In genomic region chr7:28955723-28956607, GRCh38 we compare ENCODE assay signal across 9 cellular contexts.
DNase-seq lines count a peak whose midpoint lies in the region; ATAC-seq and TF ChIP-seq lines count a peak whose summit lies in the region.
"Had no signal": no experiment of that assay in that cellular context is flagged by ENCODE, and none has a peak within 500 bp of the region (broad histone marks: within the 10 kb centered on the region; RNA-seq: fewer than 3 reads in every experiment).

No MANE protein-coding gene starts in this region.

- WGBS in iPS DF 6.9 (ENCODE audit: insufficient coverage, insufficient read length), result no CpG with 5 or more reads among the region's 104 CpGs

- H3K9me3 ChIP-seq in iPS DF 6.9 (ENCODE audit: control insufficient read depth, insufficient read depth, low read length), result no peaks in the 10 kb centered on the region

- no peak overlapping the region for H3K27ac ChIP-seq in iPS DF 6.9 (ENCODE audit: low read length)
- H3K27ac ChIP-seq in rectal smooth muscle tissue (ENCODE audit: low read depth, low read length), result peak overlapping the region; percentile 26

- H3K4me1 ChIP-seq in iPS DF 6.9 (ENCODE audit: control insufficient read depth, insufficient read depth, low read length) (peaks cover 2% of the 10 kb centered on the region), rectal smooth muscle tissue (ENCODE audit: control insufficient read depth, insufficient read depth, low read length) (peaks cover 6% of the 10 kb centered on the region)

- H3K9ac ChIP-seq in rectal smooth muscle tissue (ENCODE audit: low read length), result no peak overlapping the region

- in situ Hi-C loops in astrocyte of the cerebellum (cut with HindIII; ENCODE audit: low sequenced_read_pairs), result no loop called here

- H3K4me3 ChIP-seq in astrocyte of the cerebellum (ENCODE audit: low read depth, low read length) (peak overlapping the region; percentile 46), iPS DF 6.9 (ENCODE audit: low read length) (peak overlapping the region; percentile 45; the same call in 1 of the 2 replicates), rectal smooth muscle tissue (ENCODE audit: low read length) (peak overlapping the region; percentile 65)

- no peak for ATAC-seq in GM21619 (IDR thresholded peaks at IDR 0.05; ENCODE audit: unreplicated experiment)
- ATAC-seq: CD8-positive, alpha-beta T cell had no signal

- H3K27me3 ChIP-seq in iPS DF 6.9 (ENCODE audit: control insufficient read depth, insufficient read depth, low read length) (peaks cover 16% of the 10 kb centered on the region), rectal smooth muscle tissue (ENCODE audit: control insufficient read depth, insufficient read depth, low read length) (peaks cover 18% of the 10 kb centered on the region)

- DNase-seq in NCI-H2081 (lab: John Stamatoyannopoulos, UW) (peak; percentile 63 to 65), NCI-H2081 treated with DMSO at 0.1 percent for 48 hours (lab: John Stamatoyannopoulos, UW) (no peak), NCI-H1930 (lab: John Stamatoyannopoulos, UW) (peak; percentile 69 to 85), astrocyte of the cerebellum (ENCODE audit: low read depth) (no peak), iPS DF 6.9 (ENCODE audit: low read depth, low spot score) (no peak), pons (ENCODE audit: low spot score) (no peak)

- no peaks in the 10 kb centered on the region for H3K36me3 ChIP-seq in iPS DF 6.9 (ENCODE audit: control insufficient read depth, insufficient read depth, low read length)
- no peaks in the 10 kb centered on the region for H3K36me3 ChIP-seq in rectal smooth muscle tissue (ENCODE audit: control insufficient read depth, insufficient read depth, low read length)

- TF ChIP-seq CTCF in astrocyte of the cerebellum (IDR thresholded peaks at IDR 0.05; ENCODE audit: low read depth, low read length, missing control alignments), result peak; percentile 74

Comparison
In these comparisons a context has a peak if more than half of its experiments do, and no peak if none do; other contexts are left out.
1. DNase-seq: peak in NCI-H2081 (2 of 2) and NCI-H1930 (2 of 2); none in NCI-H2081 treated with DMSO at 0.1 percent for 48 hours (single experiment), astrocyte of the cerebellum (single experiment), iPS DF 6.9 (single experiment) and pons (single experiment).
2. Peak in every context shown above with its lines, with median percentiles within 50 percentile points of each other: H3K4me3 ChIP-seq.